15 cellular contexts compared by ENCODE assay signal in genomic region chr20:50342638-50343102, GRCh38.
DNase-seq lines count a peak whose midpoint lies in the region; ATAC-seq and TF ChIP-seq lines count a peak whose summit lies in the region.
"Had no signal": no experiment of that assay in that cellular context is flagged by ENCODE, and none has a peak within 500 bp of the region (broad histone marks: within the 10 kb centered on the region; RNA-seq: fewer than 3 reads in every experiment).

No MANE protein-coding gene starts in this region.

- intact Hi-C loops in activated CD4-positive, alpha-beta T cell treated with anti-CD3 and anti-CD28 coated beads, Interleukin-2, amount 10 ng/mL, durations not matched to agents 24 days and 14 days (cut with micrococcal nuclease): no loop called here
- intact Hi-C loops in breast epithelium (cut with DNase I; ENCODE audit: low total_unique reads) (no loop called here), MCF 10A (cut with micrococcal nuclease) (no loop called here), gastrocnemius medialis (cut with DNase I; ENCODE audit: low total_unique reads) (no loop called here)

- peaks cover 0 to 43% (median 0%) of the 10 kb centered on the region in 11 experiments; a peak in 5 of 22 replicates for H4K20me1 ChIP-seq in BLaER1 treated with 17β-estradiol and CSF1 and Interleukin-3, amounts not matched to agents 10 nM and 100 nM

- POLR2A ChIA-PET in MCF 10A (lab: Yijun Ruan, JAX): no interaction called here

- H3K27ac Mint-ChIP-seq in activated CD4-positive, alpha-beta T cell treated with anti-CD3 and anti-CD28 coated beads, Interleukin-2, amount 10 ng/mL, durations not matched to agents 24 days and 14 days: peak overlapping the region; percentile 2
- no peak overlapping the region for H3K27ac Mint-ChIP-seq in MCF 10A (ENCODE audit: low read depth, unreplicated experiment)

- H3K36me3 ChIP-seq in breast epithelium: no peaks in the 10 kb centered on the region
- H3K36me3 ChIP-seq in BLaER1 treated with 17β-estradiol and CSF1 and Interleukin-3, amounts not matched to agents 10 nM and 100 nM: no peaks in the 10 kb centered on the region
- H3K36me3 ChIP-seq in neutrophil: no peaks in the 10 kb centered on the region
- H3K36me3 ChIP-seq in gastrocnemius medialis: no peaks in the 10 kb centered on the region

- H3K9me3 ChIP-seq in breast epithelium (no peaks in the 10 kb centered on the region), neutrophil (no peaks in the 10 kb centered on the region), gastrocnemius medialis (no peaks in the 10 kb centered on the region)
- H3K9me3 ChIP-seq in BLaER1 treated with 17β-estradiol and CSF1 and Interleukin-3, amounts not matched to agents 10 nM and 100 nM (replicated peaks in 1 of 11): no peaks in the 10 kb centered on the region

- CTCF ChIA-PET in MCF 10A (lab: Yijun Ruan, JAX): interaction anchor here (0.6 kb wide), 1 partner anchor 115 kb away, joined by 3 read pairs; no protein-coding TSS in a partner anchor

- no peaks in the 10 kb centered on the region for H3K27me3 Mint-ChIP-seq in activated CD4-positive, alpha-beta T cell treated with anti-CD3 and anti-CD28 coated beads, Interleukin-2, amount 10 ng/mL, durations not matched to agents 24 days and 14 days
- H3K27me3 Mint-ChIP-seq in MCF 10A (ENCODE audit: insufficient read depth, unreplicated experiment): no peaks in the 10 kb centered on the region

- in situ Hi-C loops in gastrocnemius medialis (cut with MboI; ENCODE audit: low sequenced_read_pairs in 4 of 4): no loop called here

- no peak overlapping the region for H3K4me3 ChIP-seq in breast epithelium
- no peak overlapping the region for H3K4me3 ChIP-seq in BLaER1 treated with 17β-estradiol and CSF1 and Interleukin-3, amounts not matched to agents 10 nM and 100 nM
- no peak overlapping the region for H3K4me3 ChIP-seq in neutrophil (ENCODE audit: low read depth in 1 of 2, low read length in 1 of 2)
- H3K4me3 ChIP-seq in gastrocnemius medialis: no peak overlapping the region
- H3K4me3 ChIP-seq: GM12878, GM23248 had no signal

- H3K4me1 Mint-ChIP-seq in activated CD4-positive, alpha-beta T cell treated with anti-CD3 and anti-CD28 coated beads, Interleukin-2, amount 10 ng/mL, durations not matched to agents 24 days and 14 days: peaks cover 74% of the 10 kb centered on the region
- H3K4me1 Mint-ChIP-seq in MCF 10A (ENCODE audit: insufficient read depth, unreplicated experiment): peaks cover 18% of the 10 kb centered on the region

- H3K4me3 Mint-ChIP-seq in activated CD4-positive, alpha-beta T cell treated with anti-CD3 and anti-CD28 coated beads, Interleukin-2, amount 10 ng/mL, durations not matched to agents 24 days and 14 days: no peak overlapping the region
- H3K4me3 Mint-ChIP-seq in MCF 10A (ENCODE audit: unreplicated experiment): no peak overlapping the region
- H3K4me3 Mint-ChIP-seq: CD4-positive, alpha-beta memory T cell had no signal

- no peak overlapping the region for H3K9ac ChIP-seq in BLaER1 treated with 17β-estradiol and CSF1 and Interleukin-3, amounts not matched to agents 10 nM and 100 nM
- H3K9ac ChIP-seq: GM23248 had no signal

- TF ChIP-seq CTCF in breast epithelium (IDR thresholded peaks at IDR 0.05) (no peak), MCF 10A (IDR thresholded peaks at IDR 0.05; ENCODE audit: unreplicated experiment) (no peak), neutrophil (IDR thresholded peaks at IDR 0.05) (no peak), gastrocnemius medialis (IDR thresholded peaks at IDR 0.05 in 4 of 5, conservative IDR thresholded peaks at IDR 0.05 in 1 of 5) (no peak)

- peak overlapping the region; percentile 85 to 99 (median 95) for H3K4me2 ChIP-seq in BLaER1 treated with 17β-estradiol and CSF1 and Interleukin-3, amounts not matched to agents 10 nM and 100 nM

- TF ChIP-seq POLR2A in breast epithelium (IDR thresholded peaks at IDR 0.05): no peak
- no peak for TF ChIP-seq POLR2A in gastrocnemius medialis (IDR thresholded peaks at IDR 0.05)

- ATAC-seq in gastrocnemius medialis (no peak), GM18909 (IDR thresholded peaks at IDR 0.05; ENCODE audit: poor library complexity, unreplicated experiment) (no peak)
- ATAC-seq: HCT116 had no signal

- H3K36me3 Mint-ChIP-seq in activated CD4-positive, alpha-beta T cell treated with anti-CD3 and anti-CD28 coated beads, Interleukin-2, amount 10 ng/mL, durations not matched to agents 24 days and 14 days (ENCODE audit: low read depth): no peaks in the 10 kb centered on the region
- no peaks in the 10 kb centered on the region for H3K36me3 Mint-ChIP-seq in MCF 10A (ENCODE audit: insufficient read depth, unreplicated experiment)
- H3K36me3 Mint-ChIP-seq: CD4-positive, alpha-beta memory T cell had no signal

- no peaks in the 10 kb centered on the region for H3K9me3 Mint-ChIP-seq in activated CD4-positive, alpha-beta T cell treated with anti-CD3 and anti-CD28 coated beads, Interleukin-2, amount 10 ng/mL, durations not matched to agents 24 days and 14 days
- no peaks in the 10 kb centered on the region for H3K9me3 Mint-ChIP-seq in MCF 10A (ENCODE audit: unreplicated experiment)
- H3K9me3 Mint-ChIP-seq: CD4-positive, alpha-beta memory T cell had no signal

- no peak for DNase-seq in activated CD4-positive, alpha-beta T cell treated with anti-CD3 and anti-CD28 coated beads, Interleukin-2, amount 10 ng/mL, durations not matched to agents 24 days and 14 days
- DNase-seq in activated CD4-positive, alpha-beta T cell treated with anti-CD3 and anti-CD28 coated beads for 4 hours: no peak
- no peak for DNase-seq in breast epithelium (ENCODE audit: low spot score in 2 of 2)
- no peak for DNase-seq in MCF 10A (ENCODE audit: unreplicated experiment)
- no peak for DNase-seq in gastrocnemius medialis
- DNase-seq: ACHN; CD4-positive, alpha-beta memory T cell; GM23248 had no signal

- H3K27ac ChIP-seq in breast epithelium: peak overlapping the region; percentile 86 to 89
- no peak overlapping the region for H3K27ac ChIP-seq in BLaER1 treated with 17β-estradiol and CSF1 and Interleukin-3, amounts not matched to agents 10 nM and 100 nM
- H3K27ac ChIP-seq in neutrophil: peak overlapping the region; percentile 8
- no peak overlapping the region for H3K27ac ChIP-seq in gastrocnemius medialis
- H3K27ac ChIP-seq: C4-2B, GM23248, HL-60 had no signal

- H3K27me3 ChIP-seq in breast epithelium: no peaks in the 10 kb centered on the region
- H3K27me3 ChIP-seq in BLaER1 treated with 17β-estradiol and CSF1 and Interleukin-3, amounts not matched to agents 10 nM and 100 nM: peaks cover 33 to 77% (median 56%) of the 10 kb centered on the region in 11 experiments
- H3K27me3 ChIP-seq in neutrophil: no peaks in the 10 kb centered on the region
- no peaks in the 10 kb centered on the region for H3K27me3 ChIP-seq in gastrocnemius medialis

- H3K4me1 ChIP-seq in breast epithelium (peaks cover 8 to 44% of the 10 kb centered on the region in 2 donors), neutrophil (ENCODE audit: control insufficient read depth in 1 of 2, insufficient read depth in 1 of 2, low read depth in 1 of 2, low read length in 1 of 2) (peaks cover 67 to 84% of the 10 kb centered on the region in 2 experiments), gastrocnemius medialis (peaks cover 23% of the 10 kb centered on the region in 2 donors)
- H3K4me1 ChIP-seq in BLaER1 treated with 17β-estradiol and CSF1 and Interleukin-3, amounts not matched to agents 10 nM and 100 nM: peaks cover 99 to 100% (median 100%) of the 10 kb centered on the region in 10 experiments

- BruUV-seq in MCF 10A (replicated peaks; lab: Mats Ljungman, UMichigan): no TSS peak

Comparison
In these comparisons a context has a peak if more than half of its experiments do, and no peak if none do; other contexts are left out.
1. H3K27ac ChIP-seq: peak in breast epithelium (2 of 2) and neutrophil (single experiment); none in BLaER1 treated with 17β-estradiol and CSF1 and Interleukin-3, amounts not matched to agents 10 nM and 100 nM (0 of 11) and gastrocnemius medialis (0 of 4).